Comparison of ENCODE assay signal across 12 cellular contexts in the genomic region with DNA sequence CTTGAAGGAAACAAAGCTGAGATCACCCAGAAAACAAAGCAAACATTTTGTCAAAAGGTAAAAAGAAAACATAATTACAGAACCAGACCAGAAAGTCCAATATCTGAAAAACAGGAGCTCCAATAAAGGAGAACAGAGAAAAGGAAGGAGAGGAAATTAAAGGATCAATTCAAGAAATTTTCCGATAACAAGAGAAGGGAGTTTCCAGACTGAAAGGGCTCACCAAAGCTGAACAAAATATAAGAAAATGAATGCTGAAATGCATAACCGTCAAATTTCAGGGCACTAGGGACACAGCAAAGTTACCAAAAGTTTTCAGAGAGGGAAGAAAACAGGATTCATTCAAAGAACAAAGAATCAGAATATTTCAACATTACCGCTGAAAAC. TPM values are rescaled to one million over a fixed set of nuclear protein-coding genes. Genes with fewer than 3 reads are reported as not detected.
A peak's percentile ranks its signal among the peaks of the same experiment; 100 is the strongest.
DNase-seq lines count a peak whose midpoint lies in the region; ATAC-seq and TF ChIP-seq lines count a peak whose summit lies in the region.
"Had no signal": no experiment of that assay in that cellular context is flagged by ENCODE, and none has a peak within 500 bp of the region (broad histone marks: within the 10 kb centered on the region; RNA-seq: fewer than 3 reads in every experiment).

No MANE protein-coding gene starts in this region.

- H3K27ac ChIP-seq in CD4-positive, alpha-beta T cell (ENCODE audit: low read depth, low read length) = peak overlapping the region; percentile 81
- H3K27ac ChIP-seq in HCT116 (ENCODE audit: low read depth, low read length) = no peak overlapping the region
- H3K27ac ChIP-seq in naive thymus-derived CD4-positive, alpha-beta T cell (ENCODE audit: low read depth, low read length) = peak overlapping the region; percentile 75

- no peak overlapping the region for H3K4me3 ChIP-seq in HCT116 (replicated peaks in 1 of 2; ENCODE audit: low read depth in 1 of 2, low read length in 2 of 2)
- peak overlapping the region; percentile 35 for H3K4me3 ChIP-seq in naive thymus-derived CD4-positive, alpha-beta T cell (ENCODE audit: low read length)

- ATAC-seq in CD4-positive, alpha-beta T cell (ENCODE audit: poor library complexity) = no peak
- ATAC-seq in HCT116 = no peak
- ATAC-seq in activated naive CD8-positive, alpha-beta T cell treated with anti-CD3 and anti-CD28 coated beads, Interleukin-2, amount 10 ng/mL, durations not matched to agents 7 days and 5 days (ENCODE audit: low read depth) = no peak
- ATAC-seq in naive thymus-derived CD4-positive, alpha-beta T cell = no peak
- ATAC-seq in GM19397 (IDR thresholded peaks at IDR 0.05; ENCODE audit: unreplicated experiment) = no peak
- no peak for ATAC-seq in activated CD4-positive, CD25-positive, alpha-beta regulatory T cell treated with anti-CD3 and anti-CD28 coated beads, Interleukin-2, amount 50 U/mL, for 24 hours

- CTCF ChIA-PET in CD4-positive, alpha-beta T cell (lab: Charles Lee) = no interaction called here
- CTCF ChIA-PET in HCT116 (lab: Charles Lee) = no interaction called here
- CTCF ChIA-PET in naive thymus-derived CD4-positive, alpha-beta T cell (lab: Charles Lee) = interaction anchor here (0.7 to 1.3 kb wide), 4 partner anchors 16 to 1628 kb away, joined by 3 to 4 read pairs (median 3); partner anchors contain the start of gene ILRUN

- peak overlapping the region; percentile 96 for H3K27ac Mint-ChIP-seq in CD4-positive, alpha-beta T cell
- peak overlapping the region; percentile 92 for H3K27ac Mint-ChIP-seq in activated naive CD8-positive, alpha-beta T cell treated with anti-CD3 and anti-CD28 coated beads, Interleukin-2, amount 10 ng/mL, durations not matched to agents 7 days and 5 days
- H3K27ac Mint-ChIP-seq in naive thymus-derived CD4-positive, alpha-beta T cell = peak overlapping the region; percentile 92 to 97 (median 96)

- no peaks in the 10 kb centered on the region for H3K27me3 Mint-ChIP-seq in CD4-positive, alpha-beta T cell
- H3K27me3 Mint-ChIP-seq in activated naive CD8-positive, alpha-beta T cell treated with anti-CD3 and anti-CD28 coated beads, Interleukin-2, amount 10 ng/mL, durations not matched to agents 7 days and 5 days = no peaks in the 10 kb centered on the region
- H3K27me3 Mint-ChIP-seq in naive thymus-derived CD4-positive, alpha-beta T cell = no peaks in the 10 kb centered on the region

- intact Hi-C loops in CD4-positive, alpha-beta T cell (cut with DNase I, micrococcal nuclease) = loop anchor here (1.0 to 5.0 kb wide), 4 partner anchors 24 to 85 kb away; partner anchors contain the start of genes ILRUN (in 2 of the 2) and SNRPC (in 2 of the 2)
- intact Hi-C loops in HCT116 (cut with micrococcal nuclease) = no loop called here
- intact Hi-C loops in naive thymus-derived CD4-positive, alpha-beta T cell (cut with micrococcal nuclease) = loop anchor here (1.0 to 2.0 kb wide), 5 partner anchors 11 to 85 kb away; partner anchors contain the start of genes ILRUN (in 2 of the 2) and SNRPC (in 2 of the 2)

- TF ChIP-seq RAD21 in HCT116 (IDR thresholded peaks at IDR 0.05; ENCODE audit: low read depth) = no peak

- POLR2A ChIA-PET in CD4-positive, alpha-beta T cell (lab: Charles Lee) = interaction anchor here (0.9 to 5.3 kb wide), 12 partner anchors 9 to 436 kb away, joined by 3 to 69 read pairs (median 4); partner anchors contain the start of genes BLTP3A, HMGA1, ILRUN and SNRPC
- POLR2A ChIA-PET in HCT116 (lab: Charles Lee) = no interaction called here
- POLR2A ChIA-PET in activated naive CD8-positive, alpha-beta T cell treated with anti-CD3 and anti-CD28 coated beads, Interleukin-2, amount 10 ng/mL, durations not matched to agents 7 days and 5 days (lab: Charles Lee) = interaction anchor here (1.6 to 3.4 kb wide), 6 partner anchors 8 to 216 kb away, joined by 5 to 27 read pairs (median 8); partner anchors contain the start of genes ANKS1A, BLTP3A, ILRUN and TAF11
- POLR2A ChIA-PET in naive thymus-derived CD4-positive, alpha-beta T cell (lab: Charles Lee) = interaction anchor here (0.7 to 6.1 kb wide), 8 partner anchors 15 to 1083 kb away, joined by 3 to 51 read pairs (median 6); partner anchors contain the start of genes BLTP3A, ILRUN and SNRPC

- no peaks in the 10 kb centered on the region for H3K9me3 ChIP-seq in CD4-positive, alpha-beta T cell (ENCODE audit: control insufficient read depth, low read length)
- no peaks in the 10 kb centered on the region for H3K9me3 ChIP-seq in HCT116 (ENCODE audit: control insufficient read depth in 1 of 2, insufficient read depth in 1 of 2, low read depth in 1 of 2, low read length in 2 of 2)
- H3K9me3 ChIP-seq in naive thymus-derived CD4-positive, alpha-beta T cell (ENCODE audit: control insufficient read depth in 2 of 3, low read length in 3 of 3) = no peaks in the 10 kb centered on the region

- H4K20me1 ChIP-seq in HCT116 (ENCODE audit: insufficient read depth) = no peaks in the 10 kb centered on the region

- peaks cover 70% of the 10 kb centered on the region for H3K4me1 Mint-ChIP-seq in CD4-positive, alpha-beta T cell (ENCODE audit: low read depth)
- H3K4me1 Mint-ChIP-seq in activated naive CD8-positive, alpha-beta T cell treated with anti-CD3 and anti-CD28 coated beads, Interleukin-2, amount 10 ng/mL, durations not matched to agents 7 days and 5 days = peaks cover 33% of the 10 kb centered on the region
- peaks cover 60 to 78% (median 74%) of the 10 kb centered on the region in 7 donors for H3K4me1 Mint-ChIP-seq in naive thymus-derived CD4-positive, alpha-beta T cell

- no peaks in the 10 kb centered on the region for H3K9me3 Mint-ChIP-seq in CD4-positive, alpha-beta T cell
- no peaks in the 10 kb centered on the region for H3K9me3 Mint-ChIP-seq in activated naive CD8-positive, alpha-beta T cell treated with anti-CD3 and anti-CD28 coated beads, Interleukin-2, amount 10 ng/mL, durations not matched to agents 7 days and 5 days
- peaks cover 0 to 2% (median 0%) of the 10 kb centered on the region in 11 donors for H3K9me3 Mint-ChIP-seq in naive thymus-derived CD4-positive, alpha-beta T cell

- peak overlapping the region; percentile 24; the same call in 1 of the 2 replicates for H3K9ac ChIP-seq in HCT116 (ENCODE audit: low read length)

- H3K4me2 ChIP-seq in HCT116 (ENCODE audit: low read length) = peak overlapping the region; percentile 47; the same call in 1 of the 2 replicates

- BruUV-seq in HCT116 (replicated peaks; lab: Mats Ljungman, UMichigan) = no TSS peak

- RAD21 ChIA-PET in HCT116 (lab: Charles Lee; ENCODE audit: low non-redundant PET in 1 of 2, low total read pairs in 2 of 2, uncharacterized antibody in 2 of 2, unreplicated experiment in 2 of 2) = no interaction called here

- peaks cover 94% of the 10 kb centered on the region for H3K79me2 ChIP-seq in HCT116 (ENCODE audit: insufficient read depth, low read length)

- no peaks in the 10 kb centered on the region for H3K36me3 ChIP-seq in HCT116 (ENCODE audit: control insufficient read depth in 1 of 2, insufficient read depth in 2 of 2, low read length in 2 of 2)
- H3K36me3 ChIP-seq in naive thymus-derived CD4-positive, alpha-beta T cell (ENCODE audit: control insufficient read depth in 2 of 3, insufficient read depth in 3 of 3, low read length in 3 of 3) = no peaks in the 10 kb centered on the region

- H3K9me2 ChIP-seq in HCT116 (ENCODE audit: insufficient read depth) = no peaks in the 10 kb centered on the region

- TF ChIP-seq POLR2A in HCT116 (IDR thresholded peaks at IDR 0.05; ENCODE audit: borderline replicate concordance, extremely low read depth, insufficient read depth, insufficient read length) = no peak

- no peaks in the 10 kb centered on the region for H3K36me3 Mint-ChIP-seq in CD4-positive, alpha-beta T cell (ENCODE audit: low read depth)
- peaks cover 6% of the 10 kb centered on the region for H3K36me3 Mint-ChIP-seq in activated naive CD8-positive, alpha-beta T cell treated with anti-CD3 and anti-CD28 coated beads, Interleukin-2, amount 10 ng/mL, durations not matched to agents 7 days and 5 days
- peaks cover 0 to 7% (median 3%) of the 10 kb centered on the region in 5 donors for H3K36me3 Mint-ChIP-seq in naive thymus-derived CD4-positive, alpha-beta T cell

- no peak overlapping the region for H2AFZ ChIP-seq in HCT116 (ENCODE audit: low read depth, low read length, poor library complexity, severe bottlenecking)

- no peak for DNase-seq in CD4-positive, alpha-beta T cell
- DNase-seq in HCT116 (ENCODE audit: low read depth, low spot score) = no peak
- DNase-seq in activated naive CD8-positive, alpha-beta T cell treated with anti-CD3 and anti-CD28 coated beads, Interleukin-2, amount 10 ng/mL, durations not matched to agents 7 days and 5 days = no peak
- no peak for DNase-seq in naive thymus-derived CD4-positive, alpha-beta T cell
- no peak for DNase-seq in dermis blood vessel endothelial cell
- DNase-seq in NCI-H1417 treated with DMSO at 0.1 percent for 48 hours (lab: John Stamatoyannopoulos, UW) = no peak
- DNase-seq: DMS53; NCI-H69; stimulated activated CD4-positive, alpha-beta T cell treated with anti-CD3 and anti-CD28 coated beads, Interleukin-4, amount 100 ng/mL, for 1 hour; trophoblast cell had no signal

- H3K4me3 Mint-ChIP-seq in CD4-positive, alpha-beta T cell = peak overlapping the region; percentile 79
- peak overlapping the region; percentile 72 for H3K4me3 Mint-ChIP-seq in activated naive CD8-positive, alpha-beta T cell treated with anti-CD3 and anti-CD28 coated beads, Interleukin-2, amount 10 ng/mL, durations not matched to agents 7 days and 5 days
- peak overlapping the region; percentile 71 to 88 (median 81) for H3K4me3 Mint-ChIP-seq in naive thymus-derived CD4-positive, alpha-beta T cell

- no peak for TF ChIP-seq CTCF in CD4-positive, alpha-beta T cell (IDR thresholded peaks at IDR 0.05)
- no peak for TF ChIP-seq CTCF in HCT116 (IDR thresholded peaks at IDR 0.05 in 2 of 3, conservative IDR thresholded peaks at IDR 0.05 in 1 of 3; ENCODE audit: borderline replicate concordance in 1 of 3, insufficient read depth in 1 of 3, low read depth in 2 of 3, low read length in 2 of 3)

- H3K4me1 ChIP-seq in HCT116 (ENCODE audit: control insufficient read depth in 1 of 2, insufficient read depth in 2 of 2, low read length in 2 of 2) = peaks cover 27 to 43% of the 10 kb centered on the region in 2 experiments
- peaks cover 35 to 48% of the 10 kb centered on the region in 2 donors for H3K4me1 ChIP-seq in naive thymus-derived CD4-positive, alpha-beta T cell (ENCODE audit: control insufficient read depth in 2 of 2, insufficient read depth in 2 of 2, low read length in 2 of 2)

- H3K27me3 ChIP-seq in CD4-positive, alpha-beta T cell (ENCODE audit: control insufficient read depth, insufficient read depth, low read length) = no peaks in the 10 kb centered on the region
- no peaks in the 10 kb centered on the region for H3K27me3 ChIP-seq in HCT116 (ENCODE audit: insufficient read depth, low read length)
- H3K27me3 ChIP-seq in naive thymus-derived CD4-positive, alpha-beta T cell (ENCODE audit: control insufficient read depth in 2 of 2, insufficient read depth in 2 of 2, low read length in 2 of 2) = no peaks in the 10 kb centered on the region

RNA-seq across cellular contexts. Expression of gene ILRUN, which starts 23.9 kb away (rescaled TPM):
- 10 to 100 TPM; 44.9 to 49.4 TPM for total RNA-seq in CD4-positive, alpha-beta T cell
- total RNA-seq in HCT116 (2021; ENCODE audit: unreplicated experiment) (51.9 TPM), dermis blood vessel endothelial cell (50.9 and 62.0 TPM in 2 replicates)
- 32.0 and 35.1 TPM in 2 replicates for polyA plus RNA-seq in HCT116 (2012)
- 10 to 100 TPM; 66.1 to 73.8 TPM for total RNA-seq in activated naive CD8-positive, alpha-beta T cell treated with anti-CD3 and anti-CD28 coated beads, Interleukin-2, amount 10 ng/mL, durations not matched to agents 7 days and 5 days
- 10 to 100 TPM; 45.2 to 74.6 (median 53.7) TPM for total RNA-seq in naive thymus-derived CD4-positive, alpha-beta T cell
- polyA plus RNA-seq in naive thymus-derived CD4-positive, alpha-beta T cell = 1 to 10 TPM; 8.8 to 8.9 TPM
